ENCODE assay signal across 9 cellular contexts in genomic region chrX:125998432-125998831, GRCh38.
DNase-seq lines count a peak whose midpoint lies in the region; ATAC-seq and TF ChIP-seq lines count a peak whose summit lies in the region.
"Had no signal": no experiment of that assay in that cellular context is flagged by ENCODE, and none has a peak within 500 bp of the region (broad histone marks: within the 10 kb centered on the region; RNA-seq: fewer than 3 reads in every experiment).

No MANE protein-coding gene starts in this region.

- intact Hi-C loops in Calu3 (cut with micrococcal nuclease; ENCODE audit: unreplicated experiment), result no loop called here

- H3K9ac ChIP-seq in neural cell (ENCODE audit: low read length), result no peak overlapping the region

- H3K27me3 Mint-ChIP-seq in Calu3 (ENCODE audit: unreplicated experiment), result no peaks in the 10 kb centered on the region

- ATAC-seq in GM21423 (IDR thresholded peaks at IDR 0.05; ENCODE audit: unreplicated experiment), result no peak

- no peaks in the 10 kb centered on the region for H3F3A ChIP-seq in neural cell (ENCODE audit: insufficient read depth, low read length, poor library complexity, severe bottlenecking)

- no peaks in the 10 kb centered on the region for H3K27me3 ChIP-seq in brain microvascular endothelial cell (replicated peaks)
- no peaks in the 10 kb centered on the region for H3K27me3 ChIP-seq in neural cell (ENCODE audit: insufficient read depth, low read depth, low read length)

- DNase-seq in GM13976 (ENCODE audit: low spot score) (no peak), NCI-H2081 (lab: John Stamatoyannopoulos, UW) (peak; percentile 13 to 42), brain microvascular endothelial cell (peak; percentile 3), NCI-H146 treated with DMSO at 0.1 percent for 48 hours (lab: John Stamatoyannopoulos, UW; ENCODE audit: unreplicated experiment) (no peak), Calu3 (no peak), EL (no peak)
- DNase-seq: activated CD8-positive, alpha-beta memory T cell treated with anti-CD3 and anti-CD28 coated beads, Interleukin-2, amount 50 U/mL, for 48 hours had no signal

- no peak overlapping the region for H3K27ac Mint-ChIP-seq in Calu3 (ENCODE audit: unreplicated experiment)

- H3K4me2 ChIP-seq in neural cell (ENCODE audit: low read length), result no peak overlapping the region

- TF ChIP-seq CTCF in GM13976 (IDR thresholded peaks at IDR 0.05; ENCODE audit: borderline replicate concordance, control extremely low read depth, extremely low read depth, insufficient read depth, missing control alignments), result peak; percentile 26
- TF ChIP-seq CTCF in brain microvascular endothelial cell (IDR thresholded peaks at IDR 0.05; ENCODE audit: low read depth, low read length, missing control alignments), result peak; percentile 7
- peak; percentile 63 for TF ChIP-seq CTCF in neural cell (IDR thresholded peaks at IDR 0.05; ENCODE audit: poor library complexity, severe bottlenecking)
- TF ChIP-seq CTCF in Calu3 (IDR thresholded peaks at IDR 0.05; ENCODE audit: unreplicated experiment), result no peak

- no TSS peak for BruUV-seq in Calu3 (replicated peaks; lab: Mats Ljungman, UMichigan)

- H3K4me3 ChIP-seq in brain microvascular endothelial cell (ENCODE audit: low read depth, low read length) (no peak overlapping the region), neural cell (ENCODE audit: low read length) (no peak overlapping the region)

- H4K20me1 ChIP-seq in neural cell (ENCODE audit: insufficient read depth), result no peaks in the 10 kb centered on the region

- H3K27ac ChIP-seq in brain microvascular endothelial cell (no peak overlapping the region), neural cell (ENCODE audit: low read length) (no peak overlapping the region)

- no peak overlapping the region for H3K4me3 Mint-ChIP-seq in Calu3 (ENCODE audit: low read depth, unreplicated experiment)

- H3K36me3 ChIP-seq in brain microvascular endothelial cell (replicated peaks), result no peaks in the 10 kb centered on the region
- no peaks in the 10 kb centered on the region for H3K36me3 ChIP-seq in neural cell (ENCODE audit: insufficient read depth, low read length)

- no peaks in the 10 kb centered on the region for H3K4me1 Mint-ChIP-seq in Calu3 (ENCODE audit: low read depth, unreplicated experiment)

- peaks cover 2% of the 10 kb centered on the region for H3K9me3 Mint-ChIP-seq in Calu3 (ENCODE audit: low read depth, unreplicated experiment)

- peak; percentile 67 for TF ChIP-seq RAD21 in neural cell (conservative IDR thresholded peaks at IDR 0.05)

- no peak overlapping the region for H2AFZ ChIP-seq in neural cell (ENCODE audit: low read depth, low read length)

- no peaks in the 10 kb centered on the region for H3K9me2 ChIP-seq in neural cell (ENCODE audit: insufficient read depth, low read length)

- no peak for TF ChIP-seq EP300 in neural cell (conservative IDR thresholded peaks at IDR 0.05; ENCODE audit: poor library complexity, severe bottlenecking)

- no peaks in the 10 kb centered on the region for H3K79me2 ChIP-seq in neural cell (replicated peaks; ENCODE audit: insufficient read depth, low read length)

- CTCF ChIA-PET in Calu3 (lab: Charles Lee), result no interaction called here

- in situ Hi-C loops in GM13976 (cut with MboI; ENCODE audit: low sequenced_read_pairs, unreplicated experiment) (no loop called here), brain microvascular endothelial cell (cut with HindIII; ENCODE audit: low pct_ligation_motif_present, low sequenced_read_pairs) (no loop called here)

- H3K36me3 Mint-ChIP-seq in Calu3 (ENCODE audit: insufficient read depth, unreplicated experiment), result no peaks in the 10 kb centered on the region

- no peaks in the 10 kb centered on the region for H3K9me3 ChIP-seq in neural cell (ENCODE audit: low read length)

TF ChIP-seq in neural cell, 6 proteins besides CTCF, POLR2A, EP300 and RAD21:
- TF ChIP-seq SMC3 (conservative IDR thresholded peaks at IDR 0.05; ENCODE audit: poor library complexity) (peak; percentile 55), EZH2 (IDR thresholded peaks at IDR 0.05; ENCODE audit: borderline replicate concordance, insufficient read depth, low read length, poor library complexity, severe bottlenecking) (no peak), REST (IDR thresholded peaks at IDR 0.05; ENCODE audit: borderline replicate concordance) (peak; percentile 81)

Comparison
In these comparisons a context has a peak if more than half of its experiments do, and no peak if none do; other contexts are left out.
1. DNase-seq: peak in NCI-H2081 (2 of 2) and brain microvascular endothelial cell (single experiment); none in GM13976 (single experiment), NCI-H146 treated with DMSO at 0.1 percent for 48 hours (single experiment), Calu3 (single experiment) and EL (single experiment).